2 cellular contexts compared by ENCODE assay signal in the genomic region with DNA sequence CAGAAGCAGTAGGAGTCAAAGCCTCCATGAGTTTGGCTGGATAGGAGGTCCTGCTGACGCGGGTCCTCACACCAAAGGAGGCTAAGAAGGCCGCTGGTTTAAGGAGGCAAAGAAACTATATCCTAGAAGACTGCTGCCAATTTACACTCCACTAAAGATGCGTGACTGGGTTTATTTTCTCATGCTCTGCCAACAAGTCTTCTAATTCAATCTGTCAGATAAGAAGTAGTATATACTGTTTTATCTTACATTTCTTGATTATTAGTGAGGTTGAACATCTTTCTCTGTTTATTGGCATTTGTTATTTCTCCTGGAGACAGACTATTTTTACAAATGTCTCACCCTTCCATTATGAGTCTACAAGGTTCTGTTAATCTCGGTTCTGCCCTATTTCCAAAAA.
TF ChIP-seq lines count a peak whose summit lies in the region.

No MANE protein-coding gene starts in this region.

TF ChIP-seq in HEK293, 187 proteins besides CTCF, POLR2A, EP300 and RAD21 (continued from another document):
- TF ChIP-seq, protein P1, sequence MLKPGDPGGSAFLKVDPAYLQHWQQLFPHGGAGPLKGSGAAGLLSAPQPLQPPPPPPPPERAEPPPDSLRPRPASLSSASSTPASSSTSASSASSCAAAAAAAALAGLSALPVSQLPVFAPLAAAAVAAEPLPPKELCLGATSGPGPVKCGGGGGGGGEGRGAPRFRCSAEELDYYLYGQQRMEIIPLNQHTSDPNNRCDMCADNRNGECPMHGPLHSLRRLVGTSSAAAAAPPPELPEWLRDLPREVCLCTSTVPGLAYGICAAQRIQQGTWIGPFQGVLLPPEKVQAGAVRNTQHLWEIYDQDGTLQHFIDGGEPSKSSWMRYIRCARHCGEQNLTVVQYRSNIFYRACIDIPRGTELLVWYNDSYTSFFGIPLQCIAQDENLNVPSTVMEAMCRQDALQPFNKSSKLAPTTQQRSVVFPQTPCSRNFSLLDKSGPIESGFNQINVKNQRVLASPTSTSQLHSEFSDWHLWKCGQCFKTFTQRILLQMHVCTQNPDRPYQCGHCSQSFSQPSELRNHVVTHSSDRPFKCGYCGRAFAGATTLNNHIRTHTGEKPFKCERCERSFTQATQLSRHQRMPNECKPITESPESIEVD (tag by site-specific recombination; IDR thresholded peaks at IDR 0.05), result peak; percentile 49
- TF ChIP-seq, protein P2, sequence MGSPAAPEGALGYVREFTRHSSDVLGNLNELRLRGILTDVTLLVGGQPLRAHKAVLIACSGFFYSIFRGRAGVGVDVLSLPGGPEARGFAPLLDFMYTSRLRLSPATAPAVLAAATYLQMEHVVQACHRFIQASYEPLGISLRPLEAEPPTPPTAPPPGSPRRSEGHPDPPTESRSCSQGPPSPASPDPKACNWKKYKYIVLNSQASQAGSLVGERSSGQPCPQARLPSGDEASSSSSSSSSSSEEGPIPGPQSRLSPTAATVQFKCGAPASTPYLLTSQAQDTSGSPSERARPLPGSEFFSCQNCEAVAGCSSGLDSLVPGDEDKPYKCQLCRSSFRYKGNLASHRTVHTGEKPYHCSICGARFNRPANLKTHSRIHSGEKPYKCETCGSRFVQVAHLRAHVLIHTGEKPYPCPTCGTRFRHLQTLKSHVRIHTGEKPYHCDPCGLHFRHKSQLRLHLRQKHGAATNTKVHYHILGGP (tag by site-specific recombination; IDR thresholded peaks at IDR 0.05), result no peak
- TF ChIP-seq ZNF529 (tag by site-specific recombination; IDR thresholded peaks at IDR 0.05; ENCODE audit: insufficient replicate concordance), result no peak
- peak; percentile 78 for TF ChIP-seq ZXDB (tag by site-specific recombination; IDR thresholded peaks at IDR 0.05)
- TF ChIP-seq FEZF1 (tag by site-specific recombination; IDR thresholded peaks at IDR 0.05), result 0 out of 2 replicates have a peak, but pooled peaks have one; percentile 23
- TF ChIP-seq GLI2 (tag by site-specific recombination; IDR thresholded peaks at IDR 0.05; ENCODE audit: borderline replicate concordance, low read depth), result no peak
- TF ChIP-seq ZNF514 (tag by site-specific recombination; IDR thresholded peaks at IDR 0.05), result no peak
- TF ChIP-seq ZNF843 (tag by site-specific recombination; IDR thresholded peaks at IDR 0.05), result peak; percentile 67; the same call in 1 of the 2 replicates
- no peak for TF ChIP-seq ZNF830 (tag by site-specific recombination; IDR thresholded peaks at IDR 0.05; ENCODE audit: low read depth)

TF ChIP-seq in K562, 482 proteins besides CTCF, POLR2A, EP300 and RAD21 (continued from another document):
- TF ChIP-seq GABPB1 (CRISPR knock-in tag; IDR thresholded peaks at IDR 0.05) (no peak), ZNF778 (CRISPR knock-in tag; IDR thresholded peaks at IDR 0.05) (no peak), HSF4 (CRISPR knock-in tag; IDR thresholded peaks at IDR 0.05; ENCODE audit: borderline replicate concordance) (no peak), FOXA1 (IDR thresholded peaks at IDR 0.05; ENCODE audit: borderline replicate concordance) (no peak), ZNF133 (CRISPR knock-in tag; IDR thresholded peaks at IDR 0.05) (no peak), ZNF740 (CRISPR knock-in tag; IDR thresholded peaks at IDR 0.05) (no peak), ZNF740 (tag; IDR thresholded peaks at IDR 0.05) (no peak), BCL6 (CRISPR knock-in tag; IDR thresholded peaks at IDR 0.05) (no peak), ZBTB1 (CRISPR knock-in tag; IDR thresholded peaks at IDR 0.05; ENCODE audit: borderline replicate concordance, low read depth) (no peak)
- TF ChIP-seq, protein P3, sequence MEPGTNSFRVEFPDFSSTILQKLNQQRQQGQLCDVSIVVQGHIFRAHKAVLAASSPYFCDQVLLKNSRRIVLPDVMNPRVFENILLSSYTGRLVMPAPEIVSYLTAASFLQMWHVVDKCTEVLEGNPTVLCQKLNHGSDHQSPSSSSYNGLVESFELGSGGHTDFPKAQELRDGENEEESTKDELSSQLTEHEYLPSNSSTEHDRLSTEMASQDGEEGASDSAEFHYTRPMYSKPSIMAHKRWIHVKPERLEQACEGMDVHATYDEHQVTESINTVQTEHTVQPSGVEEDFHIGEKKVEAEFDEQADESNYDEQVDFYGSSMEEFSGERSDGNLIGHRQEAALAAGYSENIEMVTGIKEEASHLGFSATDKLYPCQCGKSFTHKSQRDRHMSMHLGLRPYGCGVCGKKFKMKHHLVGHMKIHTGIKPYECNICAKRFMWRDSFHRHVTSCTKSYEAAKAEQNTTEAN (CRISPR knock-in tag; IDR thresholded peaks at IDR 0.05), result no peak
- TF ChIP-seq, protein P4, sequence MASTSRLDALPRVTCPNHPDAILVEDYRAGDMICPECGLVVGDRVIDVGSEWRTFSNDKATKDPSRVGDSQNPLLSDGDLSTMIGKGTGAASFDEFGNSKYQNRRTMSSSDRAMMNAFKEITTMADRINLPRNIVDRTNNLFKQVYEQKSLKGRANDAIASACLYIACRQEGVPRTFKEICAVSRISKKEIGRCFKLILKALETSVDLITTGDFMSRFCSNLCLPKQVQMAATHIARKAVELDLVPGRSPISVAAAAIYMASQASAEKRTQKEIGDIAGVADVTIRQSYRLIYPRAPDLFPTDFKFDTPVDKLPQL (IDR thresholded peaks at IDR 0.05; ENCODE audit: extremely low read depth, insufficient read length), result no peak
- TF ChIP-seq, protein P5, sequence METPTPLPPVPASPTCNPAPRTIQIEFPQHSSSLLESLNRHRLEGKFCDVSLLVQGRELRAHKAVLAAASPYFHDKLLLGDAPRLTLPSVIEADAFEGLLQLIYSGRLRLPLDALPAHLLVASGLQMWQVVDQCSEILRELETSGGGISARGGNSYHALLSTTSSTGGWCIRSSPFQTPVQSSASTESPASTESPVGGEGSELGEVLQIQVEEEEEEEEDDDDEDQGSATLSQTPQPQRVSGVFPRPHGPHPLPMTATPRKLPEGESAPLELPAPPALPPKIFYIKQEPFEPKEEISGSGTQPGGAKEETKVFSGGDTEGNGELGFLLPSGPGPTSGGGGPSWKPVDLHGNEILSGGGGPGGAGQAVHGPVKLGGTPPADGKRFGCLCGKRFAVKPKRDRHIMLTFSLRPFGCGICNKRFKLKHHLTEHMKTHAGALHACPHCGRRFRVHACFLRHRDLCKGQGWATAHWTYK (CRISPR knock-in tag; IDR thresholded peaks at IDR 0.05), result no peak
